Comparison of ENCODE assay signal across 1 cellular context in genomic region chr6:149965191-149966020, GRCh38.
TF ChIP-seq lines count a peak whose summit lies in the region.

No MANE protein-coding gene starts in this region.

TF ChIP-seq in GM12878, 131 proteins besides CTCF, POLR2A, EP300 and RAD21:
- TF ChIP-seq ZBTB11 (CRISPR knock-in tag; IDR thresholded peaks at IDR 0.05), result no peak
- TF ChIP-seq FOXK2 (IDR thresholded peaks at IDR 0.05), result no peak
- TF ChIP-seq PBX3 (IDR thresholded peaks at IDR 0.05; ENCODE audit: insufficient replicate concordance, low read depth, low read length), result no peak
- TF ChIP-seq MTA3 (IDR thresholded peaks at IDR 0.05; ENCODE audit: borderline replicate concordance, low read length), result no peak
- TF ChIP-seq ZNF24 (IDR thresholded peaks at IDR 0.05), result no peak
- TF ChIP-seq BHLHE40 (IDR thresholded peaks at IDR 0.05; ENCODE audit: borderline replicate concordance in 1 of 2, low read depth in 2 of 2, low read length in 1 of 2), result no peak
- TF ChIP-seq NR2C1 (IDR thresholded peaks at IDR 0.05), result no peak
- no peak for TF ChIP-seq SUPT20H (IDR thresholded peaks at IDR 0.05; ENCODE audit: borderline replicate concordance, control insufficient read depth, low read depth, low read length)
- no peak for TF ChIP-seq MTA2 (IDR thresholded peaks at IDR 0.05; ENCODE audit: low read depth)
- no peak for TF ChIP-seq PML (IDR thresholded peaks at IDR 0.05; ENCODE audit: low read length)
- TF ChIP-seq HCFC1 (IDR thresholded peaks at IDR 0.05; ENCODE audit: low read length), result no peak
- TF ChIP-seq PAX5 (IDR thresholded peaks at IDR 0.05; ENCODE audit: borderline replicate concordance, low read depth, low read length), result no peak
- no peak for TF ChIP-seq BCL3 (IDR thresholded peaks at IDR 0.05; ENCODE audit: borderline replicate concordance, insufficient read depth, low read depth, low read length, poor library complexity, severe bottlenecking)
- no peak for TF ChIP-seq NFXL1 (IDR thresholded peaks at IDR 0.05; ENCODE audit: borderline replicate concordance)
TF ChIP-seq in GM12878: peak in this region for 0.
